ENCODE assay signal across 9 cellular contexts in genomic region chr2:70785137-70785911, GRCh38. TPM values are rescaled to one million over a fixed set of nuclear protein-coding genes. Genes with fewer than 3 reads are reported as not detected.
A peak's percentile ranks its signal among the peaks of the same experiment; 100 is the strongest.
DNase-seq lines count a peak whose midpoint lies in the region; TF ChIP-seq lines count a peak whose summit lies in the region.
"Had no signal": no experiment of that assay in that cellular context is flagged by ENCODE, and none has a peak within 500 bp of the region (broad histone marks: within the 10 kb centered on the region; RNA-seq: fewer than 3 reads in every experiment).

No MANE protein-coding gene starts in this region.

- no peaks in the 10 kb centered on the region for H3K36me3 Mint-ChIP-seq in neural crest cell (ENCODE audit: low read depth)

- H3K9me3 Mint-ChIP-seq in neural crest cell: no peaks in the 10 kb centered on the region

- DNase-seq in ELR (ENCODE audit: low read depth) (peak; percentile 43), KBM-7 (peak; percentile 62), SK-MEL-5 (ENCODE audit: low read depth, low spot score) (peak; percentile 76), cerebellum (ENCODE audit: low spot score) (peak; percentile 66), neural crest cell (ENCODE audit: low read depth, low spot score) (peak; percentile 31), posterior vena cava (ENCODE audit: low spot score) (no peak), glomerular visceral epithelial cell (ENCODE audit: extremely low spot score) (no peak)
- no peak for DNase-seq in effector CD8-positive, alpha-beta T cell (lab: John Stamatoyannopoulos, UW)

- H3K27me3 Mint-ChIP-seq in neural crest cell (ENCODE audit: low read depth): peaks cover 54% of the 10 kb centered on the region

- TF ChIP-seq CTCF in neural crest cell (conservative IDR thresholded peaks at IDR 0.05): peak; percentile 58

- intact Hi-C loops in posterior vena cava (cut with DNase I): no loop called here

- H3K27ac Mint-ChIP-seq in neural crest cell (ENCODE audit: unreplicated experiment): no peak overlapping the region

- in situ Hi-C loops in KBM-7 (cut with MboI; ENCODE audit: low pct_unique_long_range_greater_than_20kb, low sequenced_read_pairs) (loop anchor here (25.0 kb wide), 1 partner anchor 177 kb away; no protein-coding TSS in a partner anchor), SK-MEL-5 (cut with HindIII; ENCODE audit: low pct_unique_long_range_greater_than_20kb, low sequenced_read_pairs) (loop anchor here (25.0 kb wide), 1 partner anchor 473 kb away; the partner anchor contains the start of gene FAM136A)

- H3K4me1 Mint-ChIP-seq in neural crest cell: peaks cover 12% of the 10 kb centered on the region

- no peak overlapping the region for H3K4me3 Mint-ChIP-seq in neural crest cell

RNA-seq across cellular contexts. Expression of gene FIGLA, which starts 5.1 kb away (rescaled TPM):
- total RNA-seq in SK-MEL-5 (2014; rRNA removed; shearing (Covaris generic)): not detected in 2 replicates
- not detected in 2 replicates for polyA plus RNA-seq in SK-MEL-5 (2015; cell fraction: cytosol; rRNA removed)
- polyA plus RNA-seq in SK-MEL-5 (2015; cell fraction: nucleus; rRNA removed): not detected in 2 replicates
- not detected for total RNA-seq in cerebellum
- total RNA-seq in neural crest cell: not detected in 2 replicates
- not detected for total RNA-seq in posterior vena cava
- total RNA-seq: pulmonary artery endothelial cell had no signal

RNA-seq across cellular contexts. Expression of gene ADD2, which starts 17.3 kb away (rescaled TPM):
- 5.2 and 5.7 TPM in 2 replicates for total RNA-seq in SK-MEL-5 (2014; rRNA removed; shearing (Covaris generic))
- 6.6 and 9.7 TPM in 2 replicates for polyA plus RNA-seq in SK-MEL-5 (2015; cell fraction: cytosol; rRNA removed)
- polyA plus RNA-seq in SK-MEL-5 (2015; cell fraction: nucleus; rRNA removed): 3.8 and 5.5 TPM in 2 replicates
- total RNA-seq in cerebellum (119 TPM), neural crest cell (31.6 and 31.8 TPM in 2 replicates), posterior vena cava (1 to 10 TPM; 3.0 to 5.2 TPM)

RNA-seq across cellular contexts. Expression of gene CLEC4F, which starts 35.1 kb away (rescaled TPM):
- total RNA-seq in SK-MEL-5 (2014; rRNA removed; shearing (Covaris generic)): not detected in 2 replicates
- polyA plus RNA-seq in SK-MEL-5 (2015; cell fraction: cytosol; rRNA removed): not detected in 2 replicates
- not detected in 2 replicates for polyA plus RNA-seq in SK-MEL-5 (2015; cell fraction: nucleus; rRNA removed)
- total RNA-seq in cerebellum (not detected), neural crest cell (not detected in 2 replicates), posterior vena cava (under 1 TPM; 0.29 to 0.32 TPM)
- total RNA-seq: pulmonary artery endothelial cell had no signal

RNA-seq across cellular contexts. Expression of gene CD207, which starts 50.3 kb away (rescaled TPM):
- 0.08 TPM in 1 of 2 replicates, not detected in the other for total RNA-seq in SK-MEL-5 (2014; rRNA removed; shearing (Covaris generic))
- 0.08 and 0.12 TPM in 2 replicates for polyA plus RNA-seq in SK-MEL-5 (2015; cell fraction: cytosol; rRNA removed)
- polyA plus RNA-seq in SK-MEL-5 (2015; cell fraction: nucleus; rRNA removed): 0.38 TPM in 1 of 2 replicates, not detected in the other
- not detected for total RNA-seq in cerebellum
- not detected in 2 replicates for total RNA-seq in neural crest cell
- total RNA-seq in posterior vena cava: under 1 TPM in 1 of 2 donors, not detected in 1; 0.42 TPM
- total RNA-seq: pulmonary artery endothelial cell had no signal

Comparison
In these comparisons a context has a peak if more than half of its experiments do, and no peak if none do; other contexts are left out.
1. DNase-seq: peak in ELR (single experiment), KBM-7 (single experiment), SK-MEL-5 (single experiment), cerebellum (single experiment) and neural crest cell (single experiment); none in posterior vena cava (single experiment), effector CD8-positive, alpha-beta T cell (single experiment) and glomerular visceral epithelial cell (single experiment).